Comparison of ENCODE assay signal across 18 cellular contexts in genomic region chr14:88468396-88468795, GRCh38.
A peak's percentile ranks its signal among the peaks of the same experiment; 100 is the strongest.
DNase-seq lines count a peak whose midpoint lies in the region; ATAC-seq, FAIRE-seq and TF ChIP-seq lines count a peak whose summit lies in the region.
"Had no signal": no experiment of that assay in that cellular context is flagged by ENCODE, and none has a peak within 500 bp of the region (broad histone marks: within the 10 kb centered on the region; RNA-seq: fewer than 3 reads in every experiment).

No MANE protein-coding gene starts in this region.

- no peaks in the 10 kb centered on the region for H4K20me1 ChIP-seq in PC-3 (ENCODE audit: low read length)
- H4K20me1 ChIP-seq in osteoblast (ENCODE audit: insufficient read depth, low read length) = no peaks in the 10 kb centered on the region

- H3K79me2 ChIP-seq in PC-3 (ENCODE audit: low read length) (no peaks in the 10 kb centered on the region), osteoblast (ENCODE audit: insufficient read depth, low read length) (no peaks in the 10 kb centered on the region)

- H2AFZ ChIP-seq in PC-3 (ENCODE audit: low read length) = no peak overlapping the region
- no peak overlapping the region for H2AFZ ChIP-seq in osteoblast (ENCODE audit: low read length)

- H3K27ac ChIP-seq in PC-3 (ENCODE audit: low read length) = no peak overlapping the region
- peak overlapping the region; percentile 55 for H3K27ac ChIP-seq in osteoblast (ENCODE audit: low read depth, low read length)
- no peak overlapping the region for H3K27ac ChIP-seq in small intestine (ENCODE audit: low read depth in 1 of 2, low read length in 1 of 2)
- H3K27ac ChIP-seq: VCaP had no signal

- CTCF ChIA-PET in PC-3 (lab: Charles Lee) = interaction anchor here (1.0 kb wide), 2 partner anchors 91 to 279 kb away, joined by 5 read pairs; no protein-coding TSS in a partner anchor

- no peak overlapping the region for H3K4me3 ChIP-seq in PC-3 (ENCODE audit: low read length)
- no peak overlapping the region for H3K4me3 ChIP-seq in osteoblast (ENCODE audit: insufficient read depth, low read length)
- H3K4me3 ChIP-seq in small intestine (ENCODE audit: low read depth in 1 of 2, low read length in 2 of 2) = no peak overlapping the region
- H3K4me3 ChIP-seq: MG63, stomach had no signal

- no peak for FAIRE-seq in small intestine (lab: Jason Lieb, UNC)

- no peaks in the 10 kb centered on the region for H3F3A ChIP-seq in PC-3 (ENCODE audit: low read length, unreplicated experiment)

- WGBS in small intestine, 3 donors = 73 to 89% (median 76%) methylated on average over 1 of the region's 1 CpG

- intact Hi-C loops in PC-3 (cut with micrococcal nuclease) = loop anchor here (1.0 to 10.0 kb wide), 2 partner anchors 92 to 454 kb away; no protein-coding TSS in a partner anchor

- H3K9ac ChIP-seq in PC-3 (ENCODE audit: low read length) = no peak overlapping the region

- no TSS peak for BruUV-seq in PC-3 (replicated peaks; lab: Mats Ljungman, UMichigan)

- POLR2A ChIA-PET in PC-3 (lab: Charles Lee; ENCODE audit: unreplicated experiment) = interaction anchor here (0.6 kb wide), 2 partner anchors 235 to 410 kb away, joined by 3 to 6 read pairs; no protein-coding TSS in a partner anchor

- TF ChIP-seq CTCF in PC-3 (conservative IDR thresholded peaks at IDR 0.05; ENCODE audit: low read depth, low read length) (no peak), osteoblast (IDR thresholded peaks at IDR 0.05; ENCODE audit: extremely low read depth, low read depth, low read length) (no peak)

- H3K4me2 ChIP-seq in PC-3 (ENCODE audit: low read length) (peak overlapping the region; percentile 41), osteoblast (ENCODE audit: insufficient read depth, low read length) (peak overlapping the region; percentile 46)

- ATAC-seq in PC-3 = peak; percentile 84
- ATAC-seq: activated naive CD4-positive, alpha-beta T cell treated with anti-CD3 and anti-CD28 coated beads, Interleukin-2, amount 50 U/mL, for 72 hours; naive thymus-derived CD4-positive, alpha-beta T cell had no signal

- DNase-seq in COLO829 (ENCODE audit: low spot score) (peak; percentile 50), PC-3 (peak; percentile 69), dedifferentiated amniotic fluid mesenchymal stem cell (ENCODE audit: extremely low spot score) (peak; percentile 79), osteoblast (ENCODE audit: insufficient read length, low spot score, missing footprints) (peak; percentile 76), small intestine (no peak), mesenteric fat pad (ENCODE audit: low spot score) (no peak), NCI-H1436 treated with DMSO at 0.1 percent for 48 hours (lab: John Stamatoyannopoulos, UW) (no peak)
- DNase-seq in effector CD4-positive, alpha-beta T cell = no peak
- DNase-seq: CD4-positive, alpha-beta memory T cell; glutamatergic neuron; left cardiac atrium; MG63; naive thymus-derived CD4-positive, alpha-beta T cell; NCI-H2171; retina; stomach had no signal

- H3K36me3 ChIP-seq in PC-3 (ENCODE audit: low read depth, low read length) = 0 out of 2 replicates have a peak, but pooled peaks cover 3% of the 10 kb centered on the region
- peaks cover 37% of the 10 kb centered on the region for H3K36me3 ChIP-seq in osteoblast (ENCODE audit: insufficient read depth, low read length)
- peaks cover 0 to 13% of the 10 kb centered on the region in 2 donors for H3K36me3 ChIP-seq in small intestine (ENCODE audit: control insufficient read depth in 2 of 2, insufficient read depth in 2 of 2, low read length in 2 of 2)

- H3K9me2 ChIP-seq in PC-3 (replicated peaks; ENCODE audit: low read length) = no peaks in the 10 kb centered on the region

- H3K9me3 ChIP-seq in PC-3 (ENCODE audit: low read length) (no peaks in the 10 kb centered on the region), osteoblast (ENCODE audit: low read depth, low read length) (no peaks in the 10 kb centered on the region), small intestine (ENCODE audit: control insufficient read depth, low read depth) (no peaks in the 10 kb centered on the region)
- H3K9me3 ChIP-seq: MG63, stomach had no signal

- peaks cover 15% of the 10 kb centered on the region for H3K4me1 ChIP-seq in PC-3 (ENCODE audit: insufficient read depth, low read length)
- H3K4me1 ChIP-seq in osteoblast (ENCODE audit: insufficient read depth, low read length) = peaks cover 39% of the 10 kb centered on the region
- no peaks in the 10 kb centered on the region for H3K4me1 ChIP-seq in small intestine (ENCODE audit: control insufficient read depth in 2 of 2, insufficient read depth in 1 of 2, low read depth in 1 of 2, low read length in 1 of 2)

- H3K27me3 ChIP-seq in PC-3 (ENCODE audit: low read length) (no peaks in the 10 kb centered on the region), osteoblast (ENCODE audit: insufficient read depth, low read length) (no peaks in the 10 kb centered on the region), small intestine (ENCODE audit: control insufficient read depth in 2 of 2, insufficient read depth in 2 of 2, low read length in 2 of 2) (no peaks in the 10 kb centered on the region)
- H3K27me3 ChIP-seq: MG63, stomach had no signal

Comparison
In these comparisons a context has a peak if more than half of its experiments do, and no peak if none do; other contexts are left out.
1. DNase-seq: peak in COLO829 (single experiment), PC-3 (single experiment), dedifferentiated amniotic fluid mesenchymal stem cell (single experiment) and osteoblast (single experiment); none in small intestine (single experiment), effector CD4-positive, alpha-beta T cell (single experiment), mesenteric fat pad (single experiment) and NCI-H1436 treated with DMSO at 0.1 percent for 48 hours (single experiment).